In genomic region chr19:6852001-6852400, GRCh38 we compare ENCODE assay signal across 11 cellular contexts. TPM values are rescaled to one million over a fixed set of nuclear protein-coding genes. Genes with fewer than 3 reads are reported as not detected.
"Had no signal": no experiment of that assay in that cellular context is flagged by ENCODE, and none has a peak within 500 bp of the region (broad histone marks: within the 10 kb centered on the region; RNA-seq: fewer than 3 reads in every experiment).

No MANE protein-coding gene starts in this region.

- H3K9me3 Mint-ChIP-seq: HFFc6 had no signal

- H3K4me3 Mint-ChIP-seq: GM23338, H9, HFFc6 had no signal

- H3K27ac ChIP-seq: KMS-11 had no signal

- ATAC-seq: GM23338 had no signal

- H3K4me3 ChIP-seq: GM23338 had no signal

- FAIRE-seq: H1, H54, HTR-8/SVneo had no signal

- H3K27ac Mint-ChIP-seq: GM23338, H9, HFFc6 had no signal

- DNase-seq: H9, HCEC 1CT, HFFc6, IMR-90, KBM-7 had no signal

- H3K4me2 ChIP-seq: GM23338, KMS-11 had no signal

- H2AFZ ChIP-seq: GM23338 had no signal

- H3K4me1 Mint-ChIP-seq: GM23338, H9 had no signal

- H3K9ac ChIP-seq: KMS-11 had no signal

RNA-seq across cellular contexts. Expression of gene ADGRE1, which starts 35.4 kb away (rescaled TPM):
- total RNA-seq: GM23338, H1, H9, HT-29, IMR-90 had no signal
- polyA plus RNA-seq: GM23338, H1, IMR-90 had no signal
